In genomic region chr16:57388359-57389086, GRCh38 we compare ENCODE assay signal across 17 cellular contexts. TPM values are rescaled to one million over a fixed set of nuclear protein-coding genes. Genes with fewer than 3 reads are reported as not detected.
DNase-seq lines count a peak whose midpoint lies in the region; ATAC-seq, FAIRE-seq and TF ChIP-seq lines count a peak whose summit lies in the region.
"Had no signal": no experiment of that assay in that cellular context is flagged by ENCODE, and none has a peak within 500 bp of the region (broad histone marks: within the 10 kb centered on the region; RNA-seq: fewer than 3 reads in every experiment).

No MANE protein-coding gene starts in this region.

- H3K36me3 ChIP-seq in mammary epithelial cell (ENCODE audit: insufficient read depth, low read length) (no peaks in the 10 kb centered on the region), keratinocyte (ENCODE audit: control insufficient read depth in 2 of 2, extremely low read depth in 1 of 2, insufficient read depth in 2 of 2, low read length in 2 of 2) (no peaks in the 10 kb centered on the region)

- intact Hi-C loops in mammary epithelial cell (cut with micrococcal nuclease) (no loop called here), MCF 10A (cut with micrococcal nuclease) (no loop called here)

- H3K27me3 ChIP-seq in mammary epithelial cell (ENCODE audit: insufficient read depth, low read length): no peaks in the 10 kb centered on the region
- peaks cover 11% of the 10 kb centered on the region for H3K27me3 ChIP-seq in keratinocyte (ENCODE audit: control insufficient read depth, extremely low read depth, insufficient read depth, low read length)
- H3K27me3 ChIP-seq: dorsolateral prefrontal cortex had no signal

- H3K27ac ChIP-seq in mammary epithelial cell (ENCODE audit: insufficient read depth, low read depth, low read length) (no peak overlapping the region), keratinocyte (ENCODE audit: control insufficient read depth, insufficient read depth, low read length) (no peak overlapping the region)
- H3K27ac ChIP-seq: dorsolateral prefrontal cortex had no signal

- no peak for FAIRE-seq in keratinocyte (lab: Jason Lieb, UNC)

- H2AFZ ChIP-seq in mammary epithelial cell (ENCODE audit: low read depth, low read length): no peak overlapping the region
- H2AFZ ChIP-seq in keratinocyte (ENCODE audit: control insufficient read depth, low read length): peak overlapping the region; percentile 17

- H3K4me3 ChIP-seq in mammary epithelial cell (replicated peaks in 1 of 3; ENCODE audit: insufficient read depth in 1 of 3, low read depth in 2 of 3, low read length in 3 of 3) (no peak overlapping the region), keratinocyte (ENCODE audit: control insufficient read depth in 2 of 3, extremely low read depth in 1 of 3, insufficient read depth in 2 of 3, low read depth in 1 of 3, low read length in 3 of 3) (peak overlapping the region in 1 of 3 experiments; percentile 12)
- H3K4me3 ChIP-seq: dorsolateral prefrontal cortex had no signal

- POLR2A ChIA-PET in MCF 10A (lab: Yijun Ruan, JAX): interaction anchor here (1.2 kb wide), 1 partner anchor 10 kb away, joined by 4 read pairs; no protein-coding TSS in a partner anchor

- H3K4me3 Mint-ChIP-seq in MCF 10A (ENCODE audit: unreplicated experiment) (no peak overlapping the region), type B pancreatic cell (peak overlapping the region; percentile 11), T-helper 17 cell (no peak overlapping the region)
- H3K4me3 Mint-ChIP-seq: neural crest cell had no signal

- DNase-seq in mammary epithelial cell (peak; percentile 34), MCF 10A (ENCODE audit: unreplicated experiment) (no peak), keratinocyte (ENCODE audit: low read depth, low spot score) (no peak), type B pancreatic cell (ENCODE audit: extremely low spot score, unreplicated experiment) (no peak), T-helper 17 cell (no peak)
- DNase-seq: dorsolateral prefrontal cortex; foreskin fibroblast; kidney glomerular epithelial cell; NCI-H1417 treated with DMSO at 0.1 percent for 48 hours; NCI-H524 treated with DMSO at 0.1 percent for 48 hours; SHP77; stimulated activated CD4-positive, alpha-beta T cell treated with anti-CD3 and anti-CD28 coated beads, Interleukin-12 subunit alpha, Interleukin-12 subunit beta, amount 100 ng/mL, for 4 hours had no signal

- BruUV-seq in mammary epithelial cell (replicated peaks; lab: Mats Ljungman, UMichigan) (no TSS peak), MCF 10A (replicated peaks; lab: Mats Ljungman, UMichigan) (no TSS peak)

- H3K9me1 ChIP-seq in keratinocyte (ENCODE audit: control insufficient read depth, extremely low read depth, insufficient read depth, low read length): no peaks in the 10 kb centered on the region

- H3K36me3 Mint-ChIP-seq in MCF 10A (ENCODE audit: insufficient read depth, unreplicated experiment): no peaks in the 10 kb centered on the region
- H3K36me3 Mint-ChIP-seq in type B pancreatic cell: no peaks in the 10 kb centered on the region
- H3K36me3 Mint-ChIP-seq in T-helper 17 cell (ENCODE audit: low read depth): no peaks in the 10 kb centered on the region

- in situ Hi-C loops in mammary epithelial cell (cut with MboI; ENCODE audit: low sequenced_read_pairs in 2 of 2): no loop called here

- WGBS in mammary epithelial cell (ENCODE audit: low coverage, missing lambda C conversion rate): 78% methylated on average over 7 of the region's 7 CpGs

- dilution Hi-C loops in mammary epithelial cell (cut with HindIII; ENCODE audit: low sequenced_read_pairs) (loop anchor here (5.0 kb wide), 2 partner anchors 44 to 69 kb away; no protein-coding TSS in a partner anchor), keratinocyte (cut with MboI; ENCODE audit: extremely low pct_ligation_motif_present, low sequenced_read_pairs) (no loop called here)

- H3K4me2 ChIP-seq in mammary epithelial cell (ENCODE audit: insufficient read depth, low read depth, low read length): no peak overlapping the region
- H3K4me2 ChIP-seq in keratinocyte (ENCODE audit: control insufficient read depth, extremely low read depth, insufficient read depth, low read depth, low read length): peak overlapping the region; percentile 63

- no peak overlapping the region for H3K27ac Mint-ChIP-seq in MCF 10A (ENCODE audit: low read depth, unreplicated experiment)
- peak overlapping the region; percentile 63 for H3K27ac Mint-ChIP-seq in type B pancreatic cell
- H3K27ac Mint-ChIP-seq in T-helper 17 cell: no peak overlapping the region

- H3K9me3 Mint-ChIP-seq in MCF 10A (ENCODE audit: unreplicated experiment) (no peaks in the 10 kb centered on the region), type B pancreatic cell (no peaks in the 10 kb centered on the region)
- H3K9me3 Mint-ChIP-seq: neural crest cell had no signal

- CTCF ChIA-PET in mammary epithelial cell (lab: Charles Lee; ENCODE audit: low non-redundant PET): no interaction called here
- CTCF ChIA-PET in MCF 10A (lab: Yijun Ruan, JAX): interaction anchor here (0.5 kb wide), 1 partner anchor 37 kb away, joined by 3 read pairs; no protein-coding TSS in a partner anchor

- peaks cover 12% of the 10 kb centered on the region for H3K27me3 Mint-ChIP-seq in MCF 10A (ENCODE audit: insufficient read depth, unreplicated experiment)
- H3K27me3 Mint-ChIP-seq in type B pancreatic cell: peaks cover 3% of the 10 kb centered on the region
- H3K27me3 Mint-ChIP-seq in T-helper 17 cell: peaks cover 22% of the 10 kb centered on the region

- H3K79me2 ChIP-seq in mammary epithelial cell (ENCODE audit: insufficient read depth, low read length) (no peaks in the 10 kb centered on the region), keratinocyte (ENCODE audit: control insufficient read depth, insufficient read depth, low read length) (no peaks in the 10 kb centered on the region)

- TF ChIP-seq CTCF in mammary epithelial cell (conservative IDR thresholded peaks at IDR 0.05 in 1 of 2, IDR thresholded peaks at IDR 0.05 in 1 of 2; ENCODE audit: extremely low read depth in 1 of 2, insufficient read depth in 1 of 2, low read depth in 1 of 2, low read length in 2 of 2) (no peak), MCF 10A (IDR thresholded peaks at IDR 0.05; ENCODE audit: unreplicated experiment) (no peak), keratinocyte (optimal IDR thresholded peaks at IDR 0.05 in 1 of 3, IDR thresholded peaks at IDR 0.05 in 1 of 3, conservative IDR thresholded peaks at IDR 0.05 in 1 of 3; ENCODE audit: extremely low read depth in 1 of 3, insufficient read depth in 2 of 3, low read length in 3 of 3) (no peak), type B pancreatic cell (conservative IDR thresholded peaks at IDR 0.05) (no peak)

- H3K9me3 ChIP-seq in mammary epithelial cell (replicated peaks; ENCODE audit: insufficient read depth, low read length) (no peaks in the 10 kb centered on the region), keratinocyte (ENCODE audit: control insufficient read depth, low read depth, low read length) (no peaks in the 10 kb centered on the region), T-helper 17 cell (ENCODE audit: control insufficient read depth, low read length, poor library complexity, severe bottlenecking) (no peaks in the 10 kb centered on the region)

- ATAC-seq in HG03175 (IDR thresholded peaks at IDR 0.05; ENCODE audit: unreplicated experiment) (peak; percentile 39), GM21576 (IDR thresholded peaks at IDR 0.05; ENCODE audit: unreplicated experiment) (no peak), HG03457 (IDR thresholded peaks at IDR 0.05; ENCODE audit: unreplicated experiment) (no peak), T-helper 17 cell (no peak)

- no peaks in the 10 kb centered on the region for H4K20me1 ChIP-seq in mammary epithelial cell (ENCODE audit: insufficient read depth, low read length)
- H4K20me1 ChIP-seq in keratinocyte (ENCODE audit: control insufficient read depth, extremely low read depth, insufficient read depth, low read length): no peaks in the 10 kb centered on the region

- H3K4me1 ChIP-seq in mammary epithelial cell (ENCODE audit: insufficient read depth, low read length) (peaks cover 7% of the 10 kb centered on the region), keratinocyte (ENCODE audit: control insufficient read depth, extremely low read depth, insufficient read depth, low read length) (peaks cover 17% of the 10 kb centered on the region)

- no peak overlapping the region for H3K9ac ChIP-seq in mammary epithelial cell (ENCODE audit: insufficient read depth, low read length)
- H3K9ac ChIP-seq in keratinocyte (ENCODE audit: control insufficient read depth, extremely low read depth, insufficient read depth, low read length): no peak overlapping the region

- H3K4me1 Mint-ChIP-seq in MCF 10A (ENCODE audit: insufficient read depth, unreplicated experiment) (peaks cover 10% of the 10 kb centered on the region), type B pancreatic cell (ENCODE audit: unreplicated experiment) (peaks cover 11% of the 10 kb centered on the region), T-helper 17 cell (peaks cover 10% of the 10 kb centered on the region)

RNA-seq across cellular contexts. Expression of gene CCL17, which starts 16.0 kb away (rescaled TPM):
- total RNA-seq in mammary epithelial cell (not detected), MCF 10A (2022) (not detected in 2 replicates), type B pancreatic cell (ENCODE audit: low replicate concordance) (not detected in 2 replicates), T-helper 17 cell (not detected)
- polyA plus RNA-seq in mammary epithelial cell (not detected), keratinocyte (not detected in 3 replicates)
- polyA minus RNA-seq in mammary epithelial cell (not detected), keratinocyte (not detected in 3 replicates)
- not detected for polyA plus RNA-seq in keratinocyte (2011; ENCODE audit: low read depth)
- polyA plus RNA-seq in keratinocyte (2011; cell fraction: cytosol; rRNA removed): not detected in 2 replicates
- polyA plus RNA-seq in keratinocyte (2011; cell fraction: nucleus; rRNA removed): not detected in 2 replicates
- polyA plus RNA-seq in keratinocyte (2012; ENCODE audit: low replicate concordance): not detected in 2 replicates
- polyA minus RNA-seq in keratinocyte (2011; cell fraction: cytosol; rRNA and poly(A)+ RNA removed): not detected
- not detected in 2 replicates for polyA minus RNA-seq in keratinocyte (2011; cell fraction: nucleus; rRNA and poly(A)+ RNA removed)
- total RNA-seq: HT1080, neural crest cell had no signal

RNA-seq across cellular contexts. Expression of gene CX3CL1, which starts 16.2 kb away (rescaled TPM):
- total RNA-seq in mammary epithelial cell (10 to 100 TPM in 1 of 2 donors, 1 to 10 TPM in 1; 1.2 to 11.2 TPM), MCF 10A (2022) (not detected in 2 replicates), type B pancreatic cell (ENCODE audit: low replicate concordance) (1.4 and 17.8 TPM in 2 replicates), T-helper 17 cell (not detected)
- polyA plus RNA-seq in mammary epithelial cell (5.9 TPM), keratinocyte (0.45 to 0.71 TPM (median 0.47 TPM) in 3 replicates)
- polyA minus RNA-seq in mammary epithelial cell (6.0 TPM), keratinocyte (0.40 to 0.48 TPM (median 0.43 TPM) in 3 replicates)
- polyA plus RNA-seq in keratinocyte (2011; ENCODE audit: low read depth): not detected
- polyA plus RNA-seq in keratinocyte (2011; cell fraction: cytosol; rRNA removed): 0.22 and 0.42 TPM in 2 replicates
- polyA plus RNA-seq in keratinocyte (2011; cell fraction: nucleus; rRNA removed): 0.83 and 1.3 TPM in 2 replicates
- 0.14 and 0.76 TPM in 2 replicates for polyA plus RNA-seq in keratinocyte (2012; ENCODE audit: low replicate concordance)
- 0.58 TPM for polyA minus RNA-seq in keratinocyte (2011; cell fraction: cytosol; rRNA and poly(A)+ RNA removed)
- polyA minus RNA-seq in keratinocyte (2011; cell fraction: nucleus; rRNA and poly(A)+ RNA removed): 0.21 and 0.93 TPM in 2 replicates

RNA-seq across cellular contexts. Expression of gene CCL22, which starts 29.9 kb away (rescaled TPM):
- total RNA-seq in mammary epithelial cell: under 1 TPM in 1 of 2 donors, not detected in 1; 0.17 TPM
- 0.02 TPM for polyA plus RNA-seq in mammary epithelial cell
- polyA minus RNA-seq in mammary epithelial cell: not detected
- total RNA-seq in MCF 10A (2022): not detected in 2 replicates
- not detected in 3 replicates for polyA plus RNA-seq in keratinocyte
- 0.35 TPM for polyA plus RNA-seq in keratinocyte (2011; ENCODE audit: low read depth)
- polyA plus RNA-seq in keratinocyte (2011; cell fraction: cytosol; rRNA removed): not detected in 2 replicates
- polyA plus RNA-seq in keratinocyte (2011; cell fraction: nucleus; rRNA removed): 0.05 and 0.07 TPM in 2 replicates
- polyA plus RNA-seq in keratinocyte (2012; ENCODE audit: low replicate concordance): 0.61 TPM in 1 of 2 replicates, not detected in the other
- polyA minus RNA-seq in keratinocyte: not detected in 3 replicates
- polyA minus RNA-seq in keratinocyte (2011; cell fraction: cytosol; rRNA and poly(A)+ RNA removed): not detected
- not detected in 2 replicates for polyA minus RNA-seq in keratinocyte (2011; cell fraction: nucleus; rRNA and poly(A)+ RNA removed)
- 0.17 TPM in 1 of 2 replicates, not detected in the other for total RNA-seq in type B pancreatic cell (ENCODE audit: low replicate concordance)
- not detected for total RNA-seq in T-helper 17 cell
- total RNA-seq: HT1080, neural crest cell had no signal

RNA-seq across cellular contexts. Expression of gene CIAPIN1, which starts 58.7 kb away (rescaled TPM):
- total RNA-seq in mammary epithelial cell: 10 to 100 TPM; 60.8 to 69.9 TPM
- polyA plus RNA-seq in mammary epithelial cell: 63.8 TPM
- polyA minus RNA-seq in mammary epithelial cell: 56.2 TPM
- total RNA-seq in MCF 10A (2022): 99.9 and 105 TPM in 2 replicates
- polyA plus RNA-seq in keratinocyte: 75.4 to 84.2 TPM (median 76.3 TPM) in 3 replicates
- polyA plus RNA-seq in keratinocyte (2011; ENCODE audit: low read depth): 59.2 TPM
- polyA plus RNA-seq in keratinocyte (2011; cell fraction: cytosol; rRNA removed): 67.5 and 81.6 TPM in 2 replicates
- 86.1 and 89.8 TPM in 2 replicates for polyA plus RNA-seq in keratinocyte (2011; cell fraction: nucleus; rRNA removed)
- 43.0 and 58.5 TPM in 2 replicates for polyA plus RNA-seq in keratinocyte (2012; ENCODE audit: low replicate concordance)
- polyA minus RNA-seq in keratinocyte: 43.1 to 66.8 TPM (median 64.5 TPM) in 3 replicates
- 26.9 TPM for polyA minus RNA-seq in keratinocyte (2011; cell fraction: cytosol; rRNA and poly(A)+ RNA removed)
- 28.6 and 35.8 TPM in 2 replicates for polyA minus RNA-seq in keratinocyte (2011; cell fraction: nucleus; rRNA and poly(A)+ RNA removed)
- 68.2 and 73.7 TPM in 2 replicates for total RNA-seq in type B pancreatic cell (ENCODE audit: low replicate concordance)
- total RNA-seq in T-helper 17 cell: 10 to 100 TPM; 19.3 to 35.0 TPM

RNA-seq across cellular contexts. Expression of gene COQ9, which starts 58.8 kb away (rescaled TPM):
- 10 to 100 TPM; 41.2 to 42.5 TPM for total RNA-seq in mammary epithelial cell
- 69.8 TPM for polyA plus RNA-seq in mammary epithelial cell
- 96.9 TPM for polyA minus RNA-seq in mammary epithelial cell
- 72.5 and 80.8 TPM in 2 replicates for total RNA-seq in MCF 10A (2022)
- 62.8 to 81.2 TPM (median 63.2 TPM) in 3 replicates for polyA plus RNA-seq in keratinocyte
- 42.5 TPM for polyA plus RNA-seq in keratinocyte (2011; ENCODE audit: low read depth)
- 69.1 and 76.9 TPM in 2 replicates for polyA plus RNA-seq in keratinocyte (2011; cell fraction: cytosol; rRNA removed)
- polyA plus RNA-seq in keratinocyte (2011; cell fraction: nucleus; rRNA removed): 81.5 and 93.9 TPM in 2 replicates
- 34.2 and 38.4 TPM in 2 replicates for polyA plus RNA-seq in keratinocyte (2012; ENCODE audit: low replicate concordance)
- polyA minus RNA-seq in keratinocyte: 48.4 to 80.1 TPM (median 48.9 TPM) in 3 replicates
- polyA minus RNA-seq in keratinocyte (2011; cell fraction: cytosol; rRNA and poly(A)+ RNA removed): 35.9 TPM
- polyA minus RNA-seq in keratinocyte (2011; cell fraction: nucleus; rRNA and poly(A)+ RNA removed): 14.8 and 27.1 TPM in 2 replicates
- total RNA-seq in type B pancreatic cell (ENCODE audit: low replicate concordance): 73.1 and 96.0 TPM in 2 replicates
- 10 to 100 TPM; 14.2 to 15.3 TPM for total RNA-seq in T-helper 17 cell
